Comparison of ENCODE assay signal across 9 cellular contexts in the genomic region with DNA sequence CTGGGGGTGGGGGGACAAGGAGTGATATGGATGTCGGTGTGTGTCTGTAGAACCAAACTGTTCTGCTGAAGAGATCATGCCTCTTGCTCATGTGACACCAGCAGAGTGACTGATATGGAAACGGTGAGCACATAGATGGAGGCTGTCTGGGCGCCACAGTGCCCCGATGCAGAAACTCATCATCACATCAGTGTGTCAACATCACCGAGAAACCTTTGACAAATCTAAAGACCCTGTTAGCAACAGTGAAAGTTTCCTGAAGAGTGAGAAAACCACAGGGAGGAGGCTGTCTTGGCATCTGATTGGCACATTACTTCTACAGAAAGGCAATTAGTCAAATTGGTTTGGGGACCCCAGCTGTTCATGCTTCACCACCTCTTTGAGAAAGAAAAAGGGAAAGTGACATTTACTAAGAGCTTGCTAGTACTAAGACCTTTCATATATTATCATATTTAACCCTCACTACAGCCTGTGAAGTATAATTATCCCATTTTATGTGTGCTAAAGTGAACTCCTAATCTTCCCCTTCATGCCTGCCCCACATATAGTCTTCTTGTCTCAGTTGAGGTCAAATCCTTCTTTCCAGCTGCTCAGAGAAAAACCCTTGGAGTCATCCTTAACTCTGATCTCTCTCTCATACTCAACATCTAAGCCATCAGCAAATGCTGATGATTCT. TPM values are rescaled to one million over a fixed set of nuclear protein-coding genes. Genes with fewer than 3 reads are reported as not detected.
DNase-seq lines count a peak whose midpoint lies in the region; ATAC-seq and TF ChIP-seq lines count a peak whose summit lies in the region.
"Had no signal": no experiment of that assay in that cellular context is flagged by ENCODE, and none has a peak within 500 bp of the region (broad histone marks: within the 10 kb centered on the region; RNA-seq: fewer than 3 reads in every experiment).

No MANE protein-coding gene starts in this region.

- TF ChIP-seq CTCF in SK-N-SH (IDR thresholded peaks at IDR 0.05) = no peak

- intact Hi-C loops in activated CD4-positive, alpha-beta T cell treated with anti-CD3 and anti-CD28 coated beads, Interleukin-2, amount 10 ng/mL, durations not matched to agents 24 days and 14 days (cut with micrococcal nuclease) = loop anchor here (1.0 to 2.0 kb wide), 5 partner anchors 12 to 464 kb away; a partner anchor contains a TSS

- peak overlapping the region; percentile 66 for H3K4me3 Mint-ChIP-seq in activated CD4-positive, alpha-beta T cell treated with anti-CD3 and anti-CD28 coated beads, Interleukin-2, amount 10 ng/mL, durations not matched to agents 24 days and 14 days

- 96% methylated on average over 5 of the region's 5 CpGs for WGBS in SK-N-SH (ENCODE audit: low lambda C conversion rate)

- H3K27ac ChIP-seq in SK-N-SH (ENCODE audit: low read depth in 2 of 2, low read length in 1 of 2) = no peak overlapping the region; a peak in 1 of 4 replicates

- peak; percentile 84 for DNase-seq in activated CD4-positive, alpha-beta T cell treated with anti-CD3 and anti-CD28 coated beads, Interleukin-2, amount 10 ng/mL, durations not matched to agents 24 days and 14 days
- peak; percentile 36 to 65 (median 52) for DNase-seq in stimulated activated CD4-positive, alpha-beta T cell treated with anti-CD3 and anti-CD28 coated beads, Interleukin-1b, Interleukin-23, amount 100 ng/mL, for 24 hours (ENCODE audit: low read depth in 4 of 4, low spot score in 1 of 4)
- no peak for DNase-seq in NCI-H774 (lab: John Stamatoyannopoulos, UW)
- DNase-seq in midbrain (lab: John Stamatoyannopoulos, UW) = no peak
- no peak for DNase-seq in COLO829 (ENCODE audit: low spot score)
- no peak for DNase-seq in SK-N-SH
- DNase-seq: GOT3 had no signal

- no peak overlapping the region for H3K4me2 ChIP-seq in SK-N-SH

- no peak overlapping the region for H3K4me3 ChIP-seq in SK-N-SH (ENCODE audit: low read depth in 2 of 2, low read length in 1 of 2)

- POLR2A ChIA-PET in SK-N-SH (lab: Yijun Ruan, JAX) = no interaction called here

- CTCF ChIA-PET in SK-N-SH (lab: Yijun Ruan, JAX) = no interaction called here

- H3K27me3 Mint-ChIP-seq in activated CD4-positive, alpha-beta T cell treated with anti-CD3 and anti-CD28 coated beads, Interleukin-2, amount 10 ng/mL, durations not matched to agents 24 days and 14 days = no peaks in the 10 kb centered on the region

- H3K9ac ChIP-seq in SK-N-SH = no peak overlapping the region

- H3K4me1 ChIP-seq in SK-N-SH (ENCODE audit: control insufficient read depth in 1 of 2, insufficient read depth in 2 of 2, low read depth in 1 of 2, low read length in 1 of 2) = peaks cover 13 to 27% of the 10 kb centered on the region in 2 experiments

- peaks cover 9% of the 10 kb centered on the region for H3K36me3 Mint-ChIP-seq in activated CD4-positive, alpha-beta T cell treated with anti-CD3 and anti-CD28 coated beads, Interleukin-2, amount 10 ng/mL, durations not matched to agents 24 days and 14 days (ENCODE audit: low read depth)

- TF ChIP-seq RAD21 in SK-N-SH (IDR thresholded peaks at IDR 0.05; ENCODE audit: low read length) = no peak

- no peaks in the 10 kb centered on the region for H4K20me1 ChIP-seq in SK-N-SH (ENCODE audit: insufficient read depth)

- peaks cover 14% of the 10 kb centered on the region for H3F3A ChIP-seq in SK-N-SH (replicated peaks; ENCODE audit: insufficient read depth)

- peaks cover 75% of the 10 kb centered on the region for H3K4me1 Mint-ChIP-seq in activated CD4-positive, alpha-beta T cell treated with anti-CD3 and anti-CD28 coated beads, Interleukin-2, amount 10 ng/mL, durations not matched to agents 24 days and 14 days

- no peaks in the 10 kb centered on the region for H3K9me3 ChIP-seq in SK-N-SH

- H3K36me3 ChIP-seq in SK-N-SH (replicated peaks in 1 of 2; ENCODE audit: control insufficient read depth in 1 of 2, insufficient read depth in 2 of 2, low read length in 1 of 2) = no peaks in the 10 kb centered on the region

- ATAC-seq in GM19025 (IDR thresholded peaks at IDR 0.05; ENCODE audit: low read depth, unreplicated experiment) (peak; percentile 34), HG02973 (IDR thresholded peaks at IDR 0.05; ENCODE audit: unreplicated experiment) (peak; percentile 49)

- peaks cover 5% of the 10 kb centered on the region for H3K9me3 Mint-ChIP-seq in activated CD4-positive, alpha-beta T cell treated with anti-CD3 and anti-CD28 coated beads, Interleukin-2, amount 10 ng/mL, durations not matched to agents 24 days and 14 days

- no peaks in the 10 kb centered on the region for H3K79me2 ChIP-seq in SK-N-SH (ENCODE audit: insufficient read depth)

- H3K9me2 ChIP-seq in SK-N-SH = no peaks in the 10 kb centered on the region

- TF ChIP-seq EP300 in SK-N-SH (IDR thresholded peaks at IDR 0.05; ENCODE audit: borderline replicate concordance in 1 of 2, low read depth in 1 of 2, low read length in 1 of 2) = no peak

- no peaks in the 10 kb centered on the region for H3K27me3 ChIP-seq in SK-N-SH (ENCODE audit: insufficient read depth)

- peak overlapping the region; percentile 98 for H3K27ac Mint-ChIP-seq in activated CD4-positive, alpha-beta T cell treated with anti-CD3 and anti-CD28 coated beads, Interleukin-2, amount 10 ng/mL, durations not matched to agents 24 days and 14 days

- H2AFZ ChIP-seq in SK-N-SH (ENCODE audit: low read depth) = no peak overlapping the region

TF ChIP-seq in SK-N-SH, 30 proteins besides CTCF, POLR2A, EP300 and RAD21:
- TF ChIP-seq, protein P1, sequence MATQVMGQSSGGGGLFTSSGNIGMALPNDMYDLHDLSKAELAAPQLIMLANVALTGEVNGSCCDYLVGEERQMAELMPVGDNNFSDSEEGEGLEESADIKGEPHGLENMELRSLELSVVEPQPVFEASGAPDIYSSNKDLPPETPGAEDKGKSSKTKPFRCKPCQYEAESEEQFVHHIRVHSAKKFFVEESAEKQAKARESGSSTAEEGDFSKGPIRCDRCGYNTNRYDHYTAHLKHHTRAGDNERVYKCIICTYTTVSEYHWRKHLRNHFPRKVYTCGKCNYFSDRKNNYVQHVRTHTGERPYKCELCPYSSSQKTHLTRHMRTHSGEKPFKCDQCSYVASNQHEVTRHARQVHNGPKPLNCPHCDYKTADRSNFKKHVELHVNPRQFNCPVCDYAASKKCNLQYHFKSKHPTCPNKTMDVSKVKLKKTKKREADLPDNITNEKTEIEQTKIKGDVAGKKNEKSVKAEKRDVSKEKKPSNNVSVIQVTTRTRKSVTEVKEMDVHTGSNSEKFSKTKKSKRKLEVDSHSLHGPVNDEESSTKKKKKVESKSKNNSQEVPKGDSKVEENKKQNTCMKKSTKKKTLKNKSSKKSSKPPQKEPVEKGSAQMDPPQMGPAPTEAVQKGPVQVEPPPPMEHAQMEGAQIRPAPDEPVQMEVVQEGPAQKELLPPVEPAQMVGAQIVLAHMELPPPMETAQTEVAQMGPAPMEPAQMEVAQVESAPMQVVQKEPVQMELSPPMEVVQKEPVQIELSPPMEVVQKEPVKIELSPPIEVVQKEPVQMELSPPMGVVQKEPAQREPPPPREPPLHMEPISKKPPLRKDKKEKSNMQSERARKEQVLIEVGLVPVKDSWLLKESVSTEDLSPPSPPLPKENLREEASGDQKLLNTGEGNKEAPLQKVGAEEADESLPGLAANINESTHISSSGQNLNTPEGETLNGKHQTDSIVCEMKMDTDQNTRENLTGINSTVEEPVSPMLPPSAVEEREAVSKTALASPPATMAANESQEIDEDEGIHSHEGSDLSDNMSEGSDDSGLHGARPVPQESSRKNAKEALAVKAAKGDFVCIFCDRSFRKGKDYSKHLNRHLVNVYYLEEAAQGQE (IDR thresholded peaks at IDR 0.05; ENCODE audit: low read depth, low read length) = no peak
- TF ChIP-seq, protein P2, sequence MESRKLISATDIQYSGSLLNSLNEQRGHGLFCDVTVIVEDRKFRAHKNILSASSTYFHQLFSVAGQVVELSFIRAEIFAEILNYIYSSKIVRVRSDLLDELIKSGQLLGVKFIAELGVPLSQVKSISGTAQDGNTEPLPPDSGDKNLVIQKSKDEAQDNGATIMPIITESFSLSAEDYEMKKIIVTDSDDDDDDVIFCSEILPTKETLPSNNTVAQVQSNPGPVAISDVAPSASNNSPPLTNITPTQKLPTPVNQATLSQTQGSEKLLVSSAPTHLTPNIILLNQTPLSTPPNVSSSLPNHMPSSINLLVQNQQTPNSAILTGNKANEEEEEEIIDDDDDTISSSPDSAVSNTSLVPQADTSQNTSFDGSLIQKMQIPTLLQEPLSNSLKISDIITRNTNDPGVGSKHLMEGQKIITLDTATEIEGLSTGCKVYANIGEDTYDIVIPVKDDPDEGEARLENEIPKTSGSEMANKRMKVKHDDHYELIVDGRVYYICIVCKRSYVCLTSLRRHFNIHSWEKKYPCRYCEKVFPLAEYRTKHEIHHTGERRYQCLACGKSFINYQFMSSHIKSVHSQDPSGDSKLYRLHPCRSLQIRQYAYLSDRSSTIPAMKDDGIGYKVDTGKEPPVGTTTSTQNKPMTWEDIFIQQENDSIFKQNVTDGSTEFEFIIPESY (IDR thresholded peaks at IDR 0.05; ENCODE audit: borderline replicate concordance, low read depth) = no peak
- no peak for TF ChIP-seq RCOR1 (IDR thresholded peaks at IDR 0.05; ENCODE audit: low read length)
- TF ChIP-seq TCF12 (IDR thresholded peaks at IDR 0.05) = no peak
- no peak for TF ChIP-seq GABPA (IDR thresholded peaks at IDR 0.05; ENCODE audit: low read depth)
- TF ChIP-seq, protein P3, sequence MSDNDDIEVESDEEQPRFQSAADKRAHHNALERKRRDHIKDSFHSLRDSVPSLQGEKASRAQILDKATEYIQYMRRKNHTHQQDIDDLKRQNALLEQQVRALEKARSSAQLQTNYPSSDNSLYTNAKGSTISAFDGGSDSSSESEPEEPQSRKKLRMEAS (IDR thresholded peaks at IDR 0.05; ENCODE audit: low read depth) = no peak
- TF ChIP-seq MEF2A (IDR thresholded peaks at IDR 0.05; ENCODE audit: borderline replicate concordance, low read depth) = no peak
TF ChIP-seq in SK-N-SH: peak in this region for 0.

RNA-seq across cellular contexts. Expression of a gene that starts 25.6 kb away (rescaled TPM):
- total RNA-seq in activated CD4-positive, alpha-beta T cell treated with anti-CD3 and anti-CD28 coated beads, Interleukin-2, amount 10 ng/mL, durations not matched to agents 24 days and 14 days = 1,084 and 1,122 TPM in 2 replicates
- 0.70 and 0.97 TPM in 2 replicates for polyA plus RNA-seq in SK-N-SH (2012; rRNA removed)
- polyA plus RNA-seq in SK-N-SH (2012; cell fraction: cytosol; rRNA removed) = 0.54 and 0.62 TPM in 2 replicates
- 0.64 and 1.5 TPM in 2 replicates for polyA plus RNA-seq in SK-N-SH (2012; cell fraction: nucleus; rRNA removed)

RNA-seq across cellular contexts. Expression of a gene that starts 38.8 kb away (rescaled TPM):
- 67.7 and 71.3 TPM in 2 replicates for total RNA-seq in activated CD4-positive, alpha-beta T cell treated with anti-CD3 and anti-CD28 coated beads, Interleukin-2, amount 10 ng/mL, durations not matched to agents 24 days and 14 days
- polyA plus RNA-seq in SK-N-SH (2012; rRNA removed) = not detected in 2 replicates
- not detected in 2 replicates for polyA plus RNA-seq in SK-N-SH (2012; cell fraction: cytosol; rRNA removed)
- not detected in 2 replicates for polyA plus RNA-seq in SK-N-SH (2012; cell fraction: nucleus; rRNA removed)

Comparison
In these comparisons a context has a peak if more than half of its experiments do, and no peak if none do; other contexts are left out.
1. DNase-seq: peak in activated CD4-positive, alpha-beta T cell treated with anti-CD3 and anti-CD28 coated beads, Interleukin-2, amount 10 ng/mL, durations not matched to agents 24 days and 14 days (single experiment) and stimulated activated CD4-positive, alpha-beta T cell treated with anti-CD3 and anti-CD28 coated beads, Interleukin-1b, Interleukin-23, amount 100 ng/mL, for 24 hours (4 of 4); none in NCI-H774 (single experiment), midbrain (single experiment), COLO829 (single experiment) and SK-N-SH (single experiment).